23 cellular contexts compared by ENCODE assay signal in the genomic region with DNA sequence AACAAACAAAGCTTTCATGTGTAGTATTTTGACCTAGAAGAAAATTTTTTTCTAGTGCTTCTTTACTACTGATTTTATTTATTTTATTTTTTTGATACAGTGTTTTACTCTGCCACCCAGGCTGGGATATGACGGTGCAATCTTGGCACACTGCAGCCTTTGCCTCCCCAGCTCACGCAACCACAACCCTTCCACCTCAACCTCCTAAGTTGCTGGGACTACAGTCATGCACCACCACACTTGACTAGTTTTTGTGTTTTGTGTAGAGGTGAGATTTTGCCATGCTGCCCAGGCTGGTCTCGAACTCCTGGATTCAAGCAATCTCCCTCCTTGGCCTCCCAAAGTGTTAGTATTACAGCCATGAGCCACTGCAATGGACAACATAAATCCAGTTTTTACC.
"Had no signal": no experiment of that assay in that cellular context is flagged by ENCODE, and none has a peak within 500 bp of the region (broad histone marks: within the 10 kb centered on the region; RNA-seq: fewer than 3 reads in every experiment).

No MANE protein-coding gene starts in this region.

- FAIRE-seq: endometrium, frontal cortex, kidney, urothelium cell line had no signal

- H3K4me1 ChIP-seq: neural progenitor cell, parathyroid adenoma, right atrium auricular region, testis, tibial artery, upper lobe of left lung had no signal

- H3K9me3 ChIP-seq: right atrium auricular region, testis, tibial artery, upper lobe of left lung had no signal

- H3K79me2 ChIP-seq: parathyroid adenoma had no signal

- H3K27me3 ChIP-seq: neural progenitor cell, right atrium auricular region, testis, tibial artery, upper lobe of left lung had no signal

- H3K36me3 ChIP-seq: neural progenitor cell, right atrium auricular region, tibial artery, upper lobe of left lung had no signal

- H3K4me3 ChIP-seq: coronary artery, neural progenitor cell, right atrium auricular region, smooth muscle cell, testis, tibial artery, upper lobe of left lung had no signal

- H3K9ac ChIP-seq: neural progenitor cell, parathyroid adenoma had no signal

- H3K4me2 ChIP-seq: neural progenitor cell, smooth muscle cell had no signal

- H3K27ac ChIP-seq: coronary artery, neural progenitor cell, parathyroid adenoma, right atrium auricular region, testis, tibial artery, upper lobe of left lung had no signal

- DNase-seq: dermis blood vessel endothelial cell; effector memory CD8-positive, alpha-beta T cell; erythroblast; head of caudate nucleus; kidney; mesendoderm; midbrain; naive thymus-derived CD4-positive, alpha-beta T cell; stimulated activated CD4-positive, alpha-beta T cell treated with anti-CD3 and anti-CD28 coated beads, Interleukin-2, amount 100 ng/mL, for 24 hours; stimulated activated CD4-positive, alpha-beta T cell treated with anti-CD3 and anti-CD28 coated beads, Interleukin-4, amount 100 ng/mL, for 24 hours; stimulated activated naive CD8-positive, alpha-beta T cell treated with anti-CD3 and anti-CD28 coated beads, Interleukin-15, Interleukin-2, amounts not matched to agents 100 U/mL and 50 U/mL, for 24 hours; substantia nigra; testis; tibial artery; upper lobe of left lung had no signal

- H2AFZ ChIP-seq: neural progenitor cell, parathyroid adenoma had no signal
